Comparison of ENCODE assay signal across 8 cellular contexts in the genomic region with DNA sequence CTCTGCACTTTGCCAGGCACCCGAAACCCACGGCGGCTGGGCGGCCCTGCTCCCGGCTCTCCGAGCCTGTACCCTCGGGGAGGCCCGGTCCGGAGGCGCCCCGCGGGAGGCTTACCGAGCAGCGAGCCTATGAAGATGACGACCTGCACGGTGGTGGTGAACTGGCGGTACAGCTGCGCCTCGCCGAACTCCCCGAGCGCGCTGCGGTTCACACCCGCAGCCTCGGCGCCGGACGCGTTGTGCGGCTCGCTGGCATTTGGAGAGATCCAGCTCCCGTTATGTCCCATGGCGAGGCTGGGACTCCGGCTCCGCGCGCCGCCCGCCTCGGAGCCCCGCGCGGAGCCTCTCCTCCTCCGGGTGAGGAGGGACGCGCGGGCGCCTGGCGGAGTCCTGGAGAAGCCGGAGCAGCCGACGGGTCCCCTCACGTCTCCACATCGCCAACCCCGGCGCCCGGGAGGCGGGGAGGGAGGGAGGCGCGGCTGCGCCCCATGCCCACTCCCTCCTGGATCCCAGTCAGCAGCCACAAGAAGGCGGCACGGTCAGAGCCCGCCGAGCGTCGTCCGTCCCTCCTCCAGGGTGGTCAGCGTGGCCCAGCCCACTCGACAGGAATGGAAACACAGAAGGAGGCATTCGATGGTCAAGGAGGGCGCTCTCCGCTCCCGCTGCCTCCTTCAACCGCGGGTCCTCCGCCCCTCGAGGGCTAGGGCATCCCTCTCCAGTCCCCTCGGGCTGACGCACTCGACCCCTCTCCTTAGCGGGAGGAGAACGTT. TPM values are rescaled to one million over a fixed set of nuclear protein-coding genes. Genes with fewer than 3 reads are reported as not detected.
DNase-seq lines count a peak whose midpoint lies in the region; ATAC-seq, FAIRE-seq and TF ChIP-seq lines count a peak whose summit lies in the region.

A gene with protein sequence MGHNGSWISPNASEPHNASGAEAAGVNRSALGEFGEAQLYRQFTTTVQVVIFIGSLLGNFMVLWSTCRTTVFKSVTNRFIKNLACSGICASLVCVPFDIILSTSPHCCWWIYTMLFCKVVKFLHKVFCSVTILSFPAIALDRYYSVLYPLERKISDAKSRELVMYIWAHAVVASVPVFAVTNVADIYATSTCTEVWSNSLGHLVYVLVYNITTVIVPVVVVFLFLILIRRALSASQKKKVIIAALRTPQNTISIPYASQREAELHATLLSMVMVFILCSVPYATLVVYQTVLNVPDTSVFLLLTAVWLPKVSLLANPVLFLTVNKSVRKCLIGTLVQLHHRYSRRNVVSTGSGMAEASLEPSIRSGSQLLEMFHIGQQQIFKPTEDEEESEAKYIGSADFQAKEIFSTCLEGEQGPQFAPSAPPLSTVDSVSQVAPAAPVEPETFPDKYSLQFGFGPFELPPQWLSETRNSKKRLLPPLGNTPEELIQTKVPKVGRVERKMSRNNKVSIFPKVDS (minus strand): TSS at position 527 of the 770 bp plus-strand sequence. CDS start 240 bp downstream, at position 287.

- H3K9me3 ChIP-seq in SK-N-SH (0 out of 2 replicates have a peak, but pooled peaks cover 4% of the 10 kb centered on the region), astrocyte (ENCODE audit: insufficient read depth, low read depth, low read length) (no peaks in the 10 kb centered on the region), heart right ventricle (peaks cover 0 to 3% (median 0%) of the 10 kb centered on the region in 11 donors), parathyroid adenoma (ENCODE audit: control insufficient read depth, low read length) (no peaks in the 10 kb centered on the region)

- H3K79me2 ChIP-seq in SK-N-SH (ENCODE audit: insufficient read depth) (peaks cover 54% of the 10 kb centered on the region), astrocyte (ENCODE audit: insufficient read depth, low read length) (peaks cover 52% of the 10 kb centered on the region), parathyroid adenoma (no peaks in the 10 kb centered on the region)

- no peaks in the 10 kb centered on the region for H3K9me2 ChIP-seq in SK-N-SH

- TF ChIP-seq CTCF in SK-N-SH (IDR thresholded peaks at IDR 0.05), result peak; percentile 31; the same call in 1 of the 2 replicates
- no peak for TF ChIP-seq CTCF in astrocyte (IDR thresholded peaks at IDR 0.05; ENCODE audit: insufficient read depth, low read depth, low read length)
- no peak for TF ChIP-seq CTCF in heart right ventricle (IDR thresholded peaks at IDR 0.05)
- TF ChIP-seq CTCF in parathyroid adenoma (IDR thresholded peaks at IDR 0.05), result no peak

- TF ChIP-seq RAD21 in SK-N-SH (IDR thresholded peaks at IDR 0.05; ENCODE audit: low read length), result no peak

- peaks cover 28% of the 10 kb centered on the region for H3F3A ChIP-seq in SK-N-SH (replicated peaks; ENCODE audit: insufficient read depth)

- peaks cover 0 to 19% of the 10 kb centered on the region in 2 experiments for H3K36me3 ChIP-seq in SK-N-SH (replicated peaks in 1 of 2; ENCODE audit: control insufficient read depth in 1 of 2, insufficient read depth in 2 of 2, low read length in 1 of 2)
- peaks cover 5% of the 10 kb centered on the region for H3K36me3 ChIP-seq in astrocyte (ENCODE audit: insufficient read depth, low read length)
- H3K36me3 ChIP-seq in heart right ventricle, result no peaks in the 10 kb centered on the region
- no peaks in the 10 kb centered on the region for H3K36me3 ChIP-seq in parathyroid adenoma (ENCODE audit: control insufficient read depth, insufficient read depth, low read length)

- FAIRE-seq in astrocyte (lab: Jason Lieb, UNC), result no peak

- H3K27ac Mint-ChIP-seq in astrocyte (ENCODE audit: unreplicated experiment), result peak within 1 kb of the TSS; percentile 93

- whole genome bisulfite sequencing in SK-N-SH (ENCODE audit: low lambda C conversion rate), result 0% methylated on average over 22 of the region's 84 CpGs
- 1% methylated on average over 80 to 83 of the region's 84 CpGs for WGBS in heart right ventricle, 2 donors

- peak within 1 kb of the TSS; percentile 97 for H2AFZ ChIP-seq in SK-N-SH (ENCODE audit: low read depth)
- H2AFZ ChIP-seq in astrocyte (ENCODE audit: low read depth, low read length), result peak within 1 kb of the TSS; percentile 79
- peak within 1 kb of the TSS; percentile 92 for H2AFZ ChIP-seq in parathyroid adenoma

- peaks cover 3% of the 10 kb centered on the region for H3K36me3 Mint-ChIP-seq in astrocyte (ENCODE audit: low read depth, unreplicated experiment)

- H4K20me1 ChIP-seq in SK-N-SH (ENCODE audit: insufficient read depth), result no peaks in the 10 kb centered on the region
- no peaks in the 10 kb centered on the region for H4K20me1 ChIP-seq in astrocyte (ENCODE audit: insufficient read depth, low read length)

- peaks cover 13% of the 10 kb centered on the region for H3K4me1 Mint-ChIP-seq in astrocyte (ENCODE audit: low read depth, unreplicated experiment)

- peak within 1 kb of the TSS; percentile 71 to 92 for H3K4me3 ChIP-seq in SK-N-SH (ENCODE audit: low read depth in 2 of 2, low read length in 1 of 2)
- H3K4me3 ChIP-seq in astrocyte (ENCODE audit: insufficient read depth, low read depth, low read length), result peak within 1 kb of the TSS; percentile 81
- peak within 1 kb of the TSS; percentile 38 to 96 (median 70) for H3K4me3 ChIP-seq in heart right ventricle
- peak within 1 kb of the TSS; percentile 73 for H3K4me3 ChIP-seq in parathyroid adenoma (ENCODE audit: low read depth, low read length)

- POLR2A ChIA-PET in SK-N-SH (lab: Yijun Ruan, JAX), result interaction anchor here (0.6 to 1.8 kb wide), 5 partner anchors 12 to 553 kb away, joined by 3 to 6 read pairs (median 3); partner anchors contain the start of genes EIF2AK4 and FSIP1

- peaks cover 0 to 5% of the 10 kb centered on the region in 2 experiments; a peak in 2 of 4 replicates for H3K4me1 ChIP-seq in SK-N-SH (ENCODE audit: control insufficient read depth in 1 of 2, insufficient read depth in 2 of 2, low read depth in 1 of 2, low read length in 1 of 2)
- H3K4me1 ChIP-seq in astrocyte (ENCODE audit: insufficient read depth, low read length), result peaks cover 6% of the 10 kb centered on the region
- H3K4me1 ChIP-seq in heart right ventricle, result peaks cover 0 to 30% (median 19%) of the 10 kb centered on the region in 9 donors
- H3K4me1 ChIP-seq in parathyroid adenoma, result no peaks in the 10 kb centered on the region

- TF ChIP-seq EP300 in SK-N-SH (IDR thresholded peaks at IDR 0.05; ENCODE audit: borderline replicate concordance in 1 of 2, low read depth in 1 of 2, low read length in 1 of 2), result no peak

- H3K27me3 Mint-ChIP-seq in astrocyte (ENCODE audit: low read depth, unreplicated experiment), result no peaks in the 10 kb centered on the region

- ATAC-seq in HG02885 (IDR thresholded peaks at IDR 0.05; ENCODE audit: poor library complexity, unreplicated experiment) (peak; percentile 14), heart right ventricle (peak; percentile 54 to 80 (median 59))

- H3K27me3 ChIP-seq in SK-N-SH (ENCODE audit: insufficient read depth) (no peaks in the 10 kb centered on the region), astrocyte (ENCODE audit: insufficient read depth, low read length) (no peaks in the 10 kb centered on the region), heart right ventricle (peaks cover 0 to 41% (median 26%) of the 10 kb centered on the region in 7 donors), parathyroid adenoma (ENCODE audit: control insufficient read depth, insufficient read depth, low read length) (no peaks in the 10 kb centered on the region)

- H3K27ac ChIP-seq in SK-N-SH (ENCODE audit: low read depth in 2 of 2, low read length in 1 of 2) (peak within 1 kb of the TSS; percentile 73 to 96), astrocyte (ENCODE audit: low read depth, low read length) (peak within 1 kb of the TSS; percentile 96), heart right ventricle (peak within 1 kb of the TSS; percentile 34 to 83 (median 71)), parathyroid adenoma (peak within 1 kb of the TSS; percentile 41)

- intact Hi-C loops in heart right ventricle (cut with DNase I), result loop anchor here in 1 of 10 donors (5.0 kb wide), 1 partner anchor 133 kb away; no protein-coding TSS in a partner anchor

- DNase-seq in GM04504 (ENCODE audit: low read depth) (peak; percentile 81), SK-N-SH (peak; percentile 87), astrocyte (ENCODE audit: low read depth) (peak; percentile 71), heart right ventricle (peak; percentile 15 to 47), NCI-H1436 treated with DMSO at 0.1 percent for 48 hours (lab: John Stamatoyannopoulos, UW) (no peak), superior temporal gyrus (ENCODE audit: extremely low spot score) (no peak)

- CTCF ChIA-PET in SK-N-SH (lab: Yijun Ruan, JAX), result interaction anchor here (0.8 to 1.5 kb wide), 5 partner anchors 12 to 63 kb away, joined by 3 to 5 read pairs (median 3); no protein-coding TSS in a partner anchor

- peak within 1 kb of the TSS; percentile 97 for H3K4me3 Mint-ChIP-seq in astrocyte (ENCODE audit: unreplicated experiment)

- H3K9me3 Mint-ChIP-seq in astrocyte (ENCODE audit: unreplicated experiment), result no peaks in the 10 kb centered on the region

- H3K4me2 ChIP-seq in SK-N-SH, result peak within 1 kb of the TSS; percentile 99
- peak within 1 kb of the TSS; percentile 89 for H3K4me2 ChIP-seq in astrocyte (ENCODE audit: low read length)
- peak within 1 kb of the TSS; percentile 95 for H3K4me2 ChIP-seq in parathyroid adenoma (ENCODE audit: low read length)

- H3K9ac ChIP-seq in SK-N-SH (peak within 1 kb of the TSS; percentile 99), astrocyte (ENCODE audit: low read length) (peak within 1 kb of the TSS; percentile 95), parathyroid adenoma (no peak within 1 kb of the TSS)

TF ChIP-seq in SK-N-SH, 30 proteins besides CTCF, POLR2A, EP300 and RAD21:
- TF ChIP-seq MAX (IDR thresholded peaks at IDR 0.05; ENCODE audit: low read depth) (peak; percentile 72), ELF1 (IDR thresholded peaks at IDR 0.05) (no peak), TAF1 (IDR thresholded peaks at IDR 0.05; ENCODE audit: borderline replicate concordance, low read depth, low read length) (peak; percentile 73), SIN3A (IDR thresholded peaks at IDR 0.05; ENCODE audit: borderline replicate concordance, low read depth, low read length) (0 out of 2 replicates have a peak, but pooled peaks have one; percentile 66), RFX5 (IDR thresholded peaks at IDR 0.05; ENCODE audit: low read length) (no peak), POLR2AphosphoS5 (IDR thresholded peaks at IDR 0.05; ENCODE audit: low read depth, low read length) (peak; percentile 52)

RNA-seq across cellular contexts. Expression of the gene that starts here (rescaled TPM):
- polyA plus RNA-seq in SK-N-SH (2012; rRNA removed) (21.9 and 34.1 TPM in 2 replicates), heart right ventricle (1 to 10 TPM; 1.7 to 3.0 TPM)
- polyA plus RNA-seq in SK-N-SH (2012; cell fraction: cytosol; rRNA removed), result 17.9 and 24.9 TPM in 2 replicates
- 32.5 and 33.8 TPM in 2 replicates for polyA plus RNA-seq in SK-N-SH (2012; cell fraction: nucleus; rRNA removed)
- total RNA-seq in astrocyte (33.5 and 35.4 TPM in 2 replicates), heart right ventricle (1 to 10 TPM in 9 of 10 donors, under 1 TPM in 1; 0.87 to 3.1 (median 1.5) TPM)

Comparison
In these comparisons a context has a peak if more than half of its experiments do, and no peak if none do; other contexts are left out.
1. DNase-seq: peak in GM04504 (single experiment), SK-N-SH (single experiment), astrocyte (single experiment) and heart right ventricle (2 of 2); none in NCI-H1436 treated with DMSO at 0.1 percent for 48 hours (single experiment) and superior temporal gyrus (single experiment).
2. H3K27ac ChIP-seq: peak in every context shown above with its lines; median percentile 96 in astrocyte; 84 in SK-N-SH; 71 in heart right ventricle; 41 in parathyroid adenoma.
3. Peak in every context shown above with its lines, with median percentiles within 50 percentile points of each other: H2AFZ ChIP-seq, H3K4me2 ChIP-seq and H3K4me3 ChIP-seq.